In the genomic region with DNA sequence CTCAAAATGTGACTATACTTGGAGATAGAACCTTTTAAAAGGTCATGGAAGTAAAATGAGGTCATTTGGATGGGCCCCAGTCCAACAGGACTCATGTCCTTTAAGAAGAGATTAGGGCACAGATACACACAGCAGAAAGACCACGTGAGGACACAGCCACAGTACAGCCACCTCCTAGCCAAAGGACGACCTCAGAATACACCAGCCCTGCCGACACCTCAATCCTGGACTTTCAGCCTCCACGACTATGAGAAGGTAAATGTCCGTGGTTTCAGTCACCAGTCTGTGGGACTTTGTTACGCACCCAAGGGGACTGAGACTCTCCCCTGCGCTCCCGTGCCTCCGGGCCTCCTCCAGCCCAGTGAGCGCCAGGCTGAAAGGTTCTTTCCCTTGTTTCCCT, we compare ENCODE assay signal across 1 cellular context.
TF ChIP-seq lines count a peak whose summit lies in the region.

No MANE protein-coding gene starts in this region.

TF ChIP-seq in K562, 482 proteins besides CTCF, POLR2A, EP300 and RAD21 (continued from another document and continues in another):
- TF ChIP-seq STAT5A (IDR thresholded peaks at IDR 0.05; ENCODE audit: borderline replicate concordance, low read length) = no peak
- no peak for TF ChIP-seq NR2C1 (IDR thresholded peaks at IDR 0.05)
- TF ChIP-seq NR2C1 (tag; IDR thresholded peaks at IDR 0.05) = 0 out of 2 replicates have a peak, but pooled peaks have one; percentile 55
- no peak for TF ChIP-seq THRAP3 (IDR thresholded peaks at IDR 0.05; ENCODE audit: borderline replicate concordance)
- TF ChIP-seq, protein P1, sequence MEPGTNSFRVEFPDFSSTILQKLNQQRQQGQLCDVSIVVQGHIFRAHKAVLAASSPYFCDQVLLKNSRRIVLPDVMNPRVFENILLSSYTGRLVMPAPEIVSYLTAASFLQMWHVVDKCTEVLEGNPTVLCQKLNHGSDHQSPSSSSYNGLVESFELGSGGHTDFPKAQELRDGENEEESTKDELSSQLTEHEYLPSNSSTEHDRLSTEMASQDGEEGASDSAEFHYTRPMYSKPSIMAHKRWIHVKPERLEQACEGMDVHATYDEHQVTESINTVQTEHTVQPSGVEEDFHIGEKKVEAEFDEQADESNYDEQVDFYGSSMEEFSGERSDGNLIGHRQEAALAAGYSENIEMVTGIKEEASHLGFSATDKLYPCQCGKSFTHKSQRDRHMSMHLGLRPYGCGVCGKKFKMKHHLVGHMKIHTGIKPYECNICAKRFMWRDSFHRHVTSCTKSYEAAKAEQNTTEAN (CRISPR knock-in tag; IDR thresholded peaks at IDR 0.05) = no peak
- TF ChIP-seq NFRKB (IDR thresholded peaks at IDR 0.05; ENCODE audit: low read depth) = no peak
- peak; percentile 58; the same call in 1 of the 2 replicates for TF ChIP-seq NFIC (IDR thresholded peaks at IDR 0.05)
- TF ChIP-seq, protein P2, sequence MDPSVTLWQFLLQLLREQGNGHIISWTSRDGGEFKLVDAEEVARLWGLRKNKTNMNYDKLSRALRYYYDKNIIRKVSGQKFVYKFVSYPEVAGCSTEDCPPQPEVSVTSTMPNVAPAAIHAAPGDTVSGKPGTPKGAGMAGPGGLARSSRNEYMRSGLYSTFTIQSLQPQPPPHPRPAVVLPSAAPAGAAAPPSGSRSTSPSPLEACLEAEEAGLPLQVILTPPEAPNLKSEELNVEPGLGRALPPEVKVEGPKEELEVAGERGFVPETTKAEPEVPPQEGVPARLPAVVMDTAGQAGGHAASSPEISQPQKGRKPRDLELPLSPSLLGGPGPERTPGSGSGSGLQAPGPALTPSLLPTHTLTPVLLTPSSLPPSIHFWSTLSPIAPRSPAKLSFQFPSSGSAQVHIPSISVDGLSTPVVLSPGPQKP (CRISPR knock-in tag; IDR thresholded peaks at IDR 0.05) = no peak
- no peak for TF ChIP-seq MCM3 (IDR thresholded peaks at IDR 0.05)
- TF ChIP-seq L3MBTL2 (IDR thresholded peaks at IDR 0.05) = peak; percentile 82
- TF ChIP-seq FOS (IDR thresholded peaks at IDR 0.05; ENCODE audit: extremely low read depth, insufficient read length) = no peak
- no peak for TF ChIP-seq SIRT6 (IDR thresholded peaks at IDR 0.05; ENCODE audit: low read depth, low read length)
- TF ChIP-seq TBP (optimal IDR thresholded peaks at IDR 0.05; ENCODE audit: low read depth, low read length) = no peak
- TF ChIP-seq ZNF282 (CRISPR knock-in tag; IDR thresholded peaks at IDR 0.05) = no peak
- TF ChIP-seq CREB1 (IDR thresholded peaks at IDR 0.05) = no peak
- no peak for TF ChIP-seq CREB1 (CRISPR knock-in tag; IDR thresholded peaks at IDR 0.05)
- no peak for TF ChIP-seq SMARCE1 (IDR thresholded peaks at IDR 0.05)
- peak; percentile 30 for TF ChIP-seq RBBP5 (IDR thresholded peaks at IDR 0.05; ENCODE audit: borderline replicate concordance, insufficient read depth, low read length, poor library complexity, severe bottlenecking)
- TF ChIP-seq, protein P3, sequence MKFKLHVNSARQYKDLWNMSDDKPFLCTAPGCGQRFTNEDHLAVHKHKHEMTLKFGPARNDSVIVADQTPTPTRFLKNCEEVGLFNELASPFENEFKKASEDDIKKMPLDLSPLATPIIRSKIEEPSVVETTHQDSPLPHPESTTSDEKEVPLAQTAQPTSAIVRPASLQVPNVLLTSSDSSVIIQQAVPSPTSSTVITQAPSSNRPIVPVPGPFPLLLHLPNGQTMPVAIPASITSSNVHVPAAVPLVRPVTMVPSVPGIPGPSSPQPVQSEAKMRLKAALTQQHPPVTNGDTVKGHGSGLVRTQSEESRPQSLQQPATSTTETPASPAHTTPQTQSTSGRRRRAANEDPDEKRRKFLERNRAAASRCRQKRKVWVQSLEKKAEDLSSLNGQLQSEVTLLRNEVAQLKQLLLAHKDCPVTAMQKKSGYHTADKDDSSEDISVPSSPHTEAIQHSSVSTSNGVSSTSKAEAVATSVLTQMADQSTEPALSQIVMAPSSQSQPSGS (CRISPR knock-in tag; IDR thresholded peaks at IDR 0.05) = no peak
- TF ChIP-seq, protein P4, sequence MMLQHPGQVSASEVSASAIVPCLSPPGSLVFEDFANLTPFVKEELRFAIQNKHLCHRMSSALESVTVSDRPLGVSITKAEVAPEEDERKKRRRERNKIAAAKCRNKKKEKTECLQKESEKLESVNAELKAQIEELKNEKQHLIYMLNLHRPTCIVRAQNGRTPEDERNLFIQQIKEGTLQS (IDR thresholded peaks at IDR 0.05) = peak; percentile 49; the same call in 1 of the 2 replicates
- TF ChIP-seq, protein P4 (CRISPR knock-in tag; conservative IDR thresholded peaks at IDR 0.05) = no peak
- no peak for TF ChIP-seq NR4A1 (CRISPR knock-in tag; IDR thresholded peaks at IDR 0.05)
- TF ChIP-seq NR4A1 (tag; IDR thresholded peaks at IDR 0.05) = no peak
- no peak for TF ChIP-seq PML (IDR thresholded peaks at IDR 0.05; ENCODE audit: low read length)
- TF ChIP-seq ZNF23 (CRISPR knock-in tag; IDR thresholded peaks at IDR 0.05) = no peak
- TF ChIP-seq GABPB2 (CRISPR knock-in tag; conservative IDR thresholded peaks at IDR 0.05) = no peak
- TF ChIP-seq ZNF57 (CRISPR knock-in tag; IDR thresholded peaks at IDR 0.05) = no peak
- peak; percentile 70; the same call in 1 of the 2 replicates for TF ChIP-seq RAD51 (IDR thresholded peaks at IDR 0.05; ENCODE audit: borderline replicate concordance, low read depth)
- no peak for TF ChIP-seq NCOA4 (IDR thresholded peaks at IDR 0.05; ENCODE audit: partially characterized antibody)
- no peak for TF ChIP-seq BDP1 (IDR thresholded peaks at IDR 0.05; ENCODE audit: insufficient read depth, insufficient read length)
- TF ChIP-seq, protein P5, sequence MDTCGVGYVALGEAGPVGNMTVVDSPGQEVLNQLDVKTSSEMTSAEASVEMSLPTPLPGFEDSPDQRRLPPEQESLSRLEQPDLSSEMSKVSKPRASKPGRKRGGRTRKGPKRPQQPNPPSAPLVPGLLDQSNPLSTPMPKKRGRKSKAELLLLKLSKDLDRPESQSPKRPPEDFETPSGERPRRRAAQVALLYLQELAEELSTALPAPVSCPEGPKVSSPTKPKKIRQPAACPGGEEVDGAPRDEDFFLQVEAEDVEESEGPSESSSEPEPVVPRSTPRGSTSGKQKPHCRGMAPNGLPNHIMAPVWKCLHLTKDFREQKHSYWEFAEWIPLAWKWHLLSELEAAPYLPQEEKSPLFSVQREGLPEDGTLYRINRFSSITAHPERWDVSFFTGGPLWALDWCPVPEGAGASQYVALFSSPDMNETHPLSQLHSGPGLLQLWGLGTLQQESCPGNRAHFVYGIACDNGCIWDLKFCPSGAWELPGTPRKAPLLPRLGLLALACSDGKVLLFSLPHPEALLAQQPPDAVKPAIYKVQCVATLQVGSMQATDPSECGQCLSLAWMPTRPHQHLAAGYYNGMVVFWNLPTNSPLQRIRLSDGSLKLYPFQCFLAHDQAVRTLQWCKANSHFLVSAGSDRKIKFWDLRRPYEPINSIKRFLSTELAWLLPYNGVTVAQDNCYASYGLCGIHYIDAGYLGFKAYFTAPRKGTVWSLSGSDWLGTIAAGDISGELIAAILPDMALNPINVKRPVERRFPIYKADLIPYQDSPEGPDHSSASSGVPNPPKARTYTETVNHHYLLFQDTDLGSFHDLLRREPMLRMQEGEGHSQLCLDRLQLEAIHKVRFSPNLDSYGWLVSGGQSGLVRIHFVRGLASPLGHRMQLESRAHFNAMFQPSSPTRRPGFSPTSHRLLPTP (IDR thresholded peaks at IDR 0.05; ENCODE audit: borderline replicate concordance, extremely low read depth, insufficient read length) = no peak
- no peak for TF ChIP-seq ARID2 (IDR thresholded peaks at IDR 0.05)
- TF ChIP-seq, protein P6, sequence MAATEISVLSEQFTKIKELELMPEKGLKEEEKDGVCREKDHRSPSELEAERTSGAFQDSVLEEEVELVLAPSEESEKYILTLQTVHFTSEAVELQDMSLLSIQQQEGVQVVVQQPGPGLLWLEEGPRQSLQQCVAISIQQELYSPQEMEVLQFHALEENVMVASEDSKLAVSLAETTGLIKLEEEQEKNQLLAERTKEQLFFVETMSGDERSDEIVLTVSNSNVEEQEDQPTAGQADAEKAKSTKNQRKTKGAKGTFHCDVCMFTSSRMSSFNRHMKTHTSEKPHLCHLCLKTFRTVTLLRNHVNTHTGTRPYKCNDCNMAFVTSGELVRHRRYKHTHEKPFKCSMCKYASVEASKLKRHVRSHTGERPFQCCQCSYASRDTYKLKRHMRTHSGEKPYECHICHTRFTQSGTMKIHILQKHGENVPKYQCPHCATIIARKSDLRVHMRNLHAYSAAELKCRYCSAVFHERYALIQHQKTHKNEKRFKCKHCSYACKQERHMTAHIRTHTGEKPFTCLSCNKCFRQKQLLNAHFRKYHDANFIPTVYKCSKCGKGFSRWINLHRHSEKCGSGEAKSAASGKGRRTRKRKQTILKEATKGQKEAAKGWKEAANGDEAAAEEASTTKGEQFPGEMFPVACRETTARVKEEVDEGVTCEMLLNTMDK (IDR thresholded peaks at IDR 0.05; ENCODE audit: borderline replicate concordance, insufficient read depth, low read depth, low read length, poor library complexity, severe bottlenecking) = no peak
- TF ChIP-seq COPS2 (conservative IDR thresholded peaks at IDR 0.05) = no peak
- TF ChIP-seq TRIM24 (IDR thresholded peaks at IDR 0.05) = 0 out of 4 replicates have a peak, but pooled peaks of 1 of the 2 experiments have one; percentile 31
- no peak for TF ChIP-seq PHF20 (IDR thresholded peaks at IDR 0.05; ENCODE audit: partially characterized antibody)
- TF ChIP-seq SMAD4 (CRISPR knock-in tag; conservative IDR thresholded peaks at IDR 0.05) = peak; percentile 24
- TF ChIP-seq, protein P7, sequence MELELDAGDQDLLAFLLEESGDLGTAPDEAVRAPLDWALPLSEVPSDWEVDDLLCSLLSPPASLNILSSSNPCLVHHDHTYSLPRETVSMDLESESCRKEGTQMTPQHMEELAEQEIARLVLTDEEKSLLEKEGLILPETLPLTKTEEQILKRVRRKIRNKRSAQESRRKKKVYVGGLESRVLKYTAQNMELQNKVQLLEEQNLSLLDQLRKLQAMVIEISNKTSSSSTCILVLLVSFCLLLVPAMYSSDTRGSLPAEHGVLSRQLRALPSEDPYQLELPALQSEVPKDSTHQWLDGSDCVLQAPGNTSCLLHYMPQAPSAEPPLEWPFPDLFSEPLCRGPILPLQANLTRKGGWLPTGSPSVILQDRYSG (tag; conservative IDR thresholded peaks at IDR 0.05; ENCODE audit: low read depth) = peak; percentile 62; the same call in 1 of the 2 replicates
- TF ChIP-seq, protein P8, sequence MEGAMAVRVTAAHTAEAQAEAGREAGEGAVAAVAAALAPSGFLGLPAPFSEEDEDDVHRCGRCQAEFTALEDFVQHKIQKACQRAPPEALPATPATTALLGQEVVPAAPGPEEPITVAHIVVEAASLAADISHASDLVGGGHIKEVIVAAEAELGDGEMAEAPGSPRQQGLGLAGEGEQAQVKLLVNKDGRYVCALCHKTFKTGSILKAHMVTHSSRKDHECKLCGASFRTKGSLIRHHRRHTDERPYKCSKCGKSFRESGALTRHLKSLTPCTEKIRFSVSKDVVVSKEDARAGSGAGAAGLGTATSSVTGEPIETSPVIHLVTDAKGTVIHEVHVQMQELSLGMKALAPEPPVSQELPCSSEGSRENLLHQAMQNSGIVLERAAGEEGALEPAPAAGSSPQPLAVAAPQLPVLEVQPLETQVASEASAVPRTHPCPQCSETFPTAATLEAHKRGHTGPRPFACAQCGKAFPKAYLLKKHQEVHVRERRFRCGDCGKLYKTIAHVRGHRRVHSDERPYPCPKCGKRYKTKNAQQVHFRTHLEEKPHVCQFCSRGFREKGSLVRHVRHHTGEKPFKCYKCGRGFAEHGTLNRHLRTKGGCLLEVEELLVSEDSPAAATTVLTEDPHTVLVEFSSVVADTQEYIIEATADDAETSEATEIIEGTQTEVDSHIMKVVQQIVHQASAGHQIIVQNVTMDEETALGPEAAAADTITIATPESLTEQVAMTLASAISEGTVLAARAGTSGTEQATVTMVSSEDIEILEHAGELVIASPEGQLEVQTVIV (CRISPR knock-in tag; IDR thresholded peaks at IDR 0.05; ENCODE audit: borderline replicate concordance) = no peak
- TF ChIP-seq, protein P9, sequence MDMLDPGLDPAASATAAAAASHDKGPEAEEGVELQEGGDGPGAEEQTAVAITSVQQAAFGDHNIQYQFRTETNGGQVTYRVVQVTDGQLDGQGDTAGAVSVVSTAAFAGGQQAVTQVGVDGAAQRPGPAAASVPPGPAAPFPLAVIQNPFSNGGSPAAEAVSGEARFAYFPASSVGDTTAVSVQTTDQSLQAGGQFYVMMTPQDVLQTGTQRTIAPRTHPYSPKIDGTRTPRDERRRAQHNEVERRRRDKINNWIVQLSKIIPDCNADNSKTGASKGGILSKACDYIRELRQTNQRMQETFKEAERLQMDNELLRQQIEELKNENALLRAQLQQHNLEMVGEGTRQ (CRISPR knock-in tag; IDR thresholded peaks at IDR 0.05) = peak; percentile 70
- TF ChIP-seq, protein P10, sequence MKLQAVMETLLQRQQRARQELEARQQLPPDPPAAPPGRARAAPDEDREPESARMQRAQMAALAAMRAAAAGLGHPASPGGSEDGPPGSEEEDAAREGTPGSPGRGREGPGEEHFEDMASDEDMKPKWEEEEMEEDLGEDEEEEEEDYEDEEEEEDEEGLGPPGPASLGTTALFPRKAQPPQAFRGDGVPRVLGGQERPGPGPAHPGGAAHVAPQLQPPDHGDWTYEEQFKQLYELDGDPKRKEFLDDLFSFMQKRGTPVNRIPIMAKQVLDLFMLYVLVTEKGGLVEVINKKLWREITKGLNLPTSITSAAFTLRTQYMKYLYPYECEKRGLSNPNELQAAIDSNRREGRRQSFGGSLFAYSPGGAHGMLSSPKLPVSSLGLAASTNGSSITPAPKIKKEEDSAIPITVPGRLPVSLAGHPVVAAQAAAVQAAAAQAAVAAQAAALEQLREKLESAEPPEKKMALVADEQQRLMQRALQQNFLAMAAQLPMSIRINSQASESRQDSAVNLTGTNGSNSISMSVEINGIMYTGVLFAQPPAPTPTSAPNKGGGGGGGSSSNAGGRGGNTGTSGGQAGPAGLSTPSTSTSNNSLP (IDR thresholded peaks at IDR 0.05; ENCODE audit: borderline replicate concordance, low read depth, low read length) = no peak
- TF ChIP-seq MED1 (CRISPR knock-in tag; IDR thresholded peaks at IDR 0.05; ENCODE audit: borderline replicate concordance) = no peak
- TF ChIP-seq TRIM28 (IDR thresholded peaks at IDR 0.05) = no peak
- no peak for TF ChIP-seq ZBTB7A (IDR thresholded peaks at IDR 0.05; ENCODE audit: borderline replicate concordance, control insufficient read depth, low read depth, low read length)
- TF ChIP-seq HDGF (IDR thresholded peaks at IDR 0.05) = no peak
- TF ChIP-seq GATAD2B (IDR thresholded peaks at IDR 0.05; ENCODE audit: borderline replicate concordance) = no peak
- peak; percentile 62; the same call in 1 of the 2 replicates for TF ChIP-seq JUND (IDR thresholded peaks at IDR 0.05; ENCODE audit: borderline replicate concordance, low read depth, low read length)
- TF ChIP-seq JUND (tag; IDR thresholded peaks at IDR 0.05; ENCODE audit: borderline replicate concordance, low read depth, low read length) = peak; percentile 56; the same call in 1 of the 3 replicates
